ENCODE assay signal across 11 cellular contexts in genomic region chr15:82808634-82809041, GRCh38. TPM values are rescaled to one million over a fixed set of nuclear protein-coding genes. Genes with fewer than 3 reads are reported as not detected.
DNase-seq lines count a peak whose midpoint lies in the region; ATAC-seq, FAIRE-seq and TF ChIP-seq lines count a peak whose summit lies in the region.
"Had no signal": no experiment of that assay in that cellular context is flagged by ENCODE, and none has a peak within 500 bp of the region (broad histone marks: within the 10 kb centered on the region; RNA-seq: fewer than 3 reads in every experiment).

No MANE protein-coding gene starts in this region.

- DNase-seq in DMS53 treated with DMSO at 0.1 percent for 48 hours (lab: John Stamatoyannopoulos, UW; ENCODE audit: unreplicated experiment) (peak; percentile 7), pancreas (no peak), T-helper 1 cell (no peak)
- DNase-seq in effector memory CD4-positive, alpha-beta T cell = no peak

- 0 out of 2 replicates have a peak, but pooled peaks cover 7% of the 10 kb centered on the region for H3F3A ChIP-seq in OCI-LY1 (ENCODE audit: insufficient read depth, low read length)

- peaks cover 31% of the 10 kb centered on the region for H3K79me2 ChIP-seq in OCI-LY1 (ENCODE audit: insufficient read depth, low read length)

- peak overlapping the region; percentile 40 for H3K9ac ChIP-seq in OCI-LY1 (ENCODE audit: low read length)

- no peaks in the 10 kb centered on the region for H4K20me1 ChIP-seq in OCI-LY1 (ENCODE audit: insufficient read depth, low read length)

- H3K27me3 ChIP-seq in OCI-LY1 (ENCODE audit: insufficient read depth, low read length) (no peaks in the 10 kb centered on the region), pancreas (no peaks in the 10 kb centered on the region)
- H3K27me3 ChIP-seq in effector memory CD4-positive, alpha-beta T cell (replicated peaks; ENCODE audit: control insufficient read depth, insufficient read depth, low read length, poor library complexity, severe bottlenecking) = no peaks in the 10 kb centered on the region

- H3K27ac ChIP-seq in OCI-LY1 (ENCODE audit: low read depth, low read length, poor library complexity, severe bottlenecking) = peak overlapping the region; percentile 89
- peak overlapping the region; percentile 99 for H3K27ac ChIP-seq in effector memory CD4-positive, alpha-beta T cell (ENCODE audit: insufficient read depth, low read length, poor library complexity, severe bottlenecking)
- peak overlapping the region; percentile 96 to 99 (median 99) for H3K27ac ChIP-seq in pancreas
- H3K27ac ChIP-seq: SK-N-MC had no signal

- peaks cover 18% of the 10 kb centered on the region for H3K36me3 ChIP-seq in OCI-LY1 (ENCODE audit: insufficient read depth, low read length)
- peaks cover 8% of the 10 kb centered on the region for H3K36me3 ChIP-seq in effector memory CD4-positive, alpha-beta T cell (ENCODE audit: control insufficient read depth, insufficient read depth, low read length)
- H3K36me3 ChIP-seq in pancreas = peaks cover 0 to 7% (median 5%) of the 10 kb centered on the region in 3 donors

- no peaks in the 10 kb centered on the region for H3K9me3 ChIP-seq in OCI-LY1 (ENCODE audit: low read length)
- no peaks in the 10 kb centered on the region for H3K9me3 ChIP-seq in effector memory CD4-positive, alpha-beta T cell (ENCODE audit: control insufficient read depth, low read length)
- no peaks in the 10 kb centered on the region for H3K9me3 ChIP-seq in pancreas

- peaks cover 57% of the 10 kb centered on the region for H3K4me1 ChIP-seq in OCI-LY1 (ENCODE audit: insufficient read depth, low read length, severe bottlenecking)
- peaks cover 11% of the 10 kb centered on the region for H3K4me1 ChIP-seq in effector memory CD4-positive, alpha-beta T cell (ENCODE audit: control insufficient read depth, insufficient read depth, low read length, poor library complexity, severe bottlenecking)
- H3K4me1 ChIP-seq in pancreas = peaks cover 6 to 16% (median 9%) of the 10 kb centered on the region in 3 donors

- intact Hi-C loops in pancreas (cut with DNase I) = no loop called here

- 52 to 75% methylated on average over 9 of the region's 9 CpGs for WGBS in pancreas, 2 donors

- H3K9me2 ChIP-seq in OCI-LY1 (ENCODE audit: low read depth, low read length) = no peaks in the 10 kb centered on the region

- H3K4me3 ChIP-seq in OCI-LY1 (ENCODE audit: low read depth, low read length, poor library complexity, severe bottlenecking) (peak overlapping the region; percentile 91), pancreas (no peak overlapping the region)
- H3K4me3 ChIP-seq in effector memory CD4-positive, alpha-beta T cell (ENCODE audit: insufficient read depth, low read depth, low read length, poor library complexity, severe bottlenecking) = no peak overlapping the region

- TF ChIP-seq CTCF in OCI-LY1 (IDR thresholded peaks at IDR 0.05; ENCODE audit: low read length) (no peak), pancreas (IDR thresholded peaks at IDR 0.05) (no peak)

- H3K4me2 ChIP-seq in OCI-LY1 (ENCODE audit: low read length) = peak overlapping the region; percentile 87

- H2AFZ ChIP-seq in OCI-LY1 (ENCODE audit: low read length) = peak overlapping the region; percentile 95

- no peak for ATAC-seq in pancreas
- no peak for ATAC-seq in HG02588 (IDR thresholded peaks at IDR 0.05; ENCODE audit: unreplicated experiment)
- ATAC-seq in HG02610 (IDR thresholded peaks at IDR 0.05; ENCODE audit: unreplicated experiment) = no peak
- ATAC-seq in GM21786 (IDR thresholded peaks at IDR 0.05; ENCODE audit: unreplicated experiment) = no peak

- no peak for FAIRE-seq in pancreas (lab: Jason Lieb, UNC)
- FAIRE-seq: colon had no signal

RNA-seq across cellular contexts. Expression of gene WHAMM, which starts 0.8 kb away (rescaled TPM):
- 1 to 10 TPM; 3.7 to 6.1 (median 4.6) TPM for total RNA-seq in pancreas
- polyA plus RNA-seq in pancreas = 1 to 10 TPM; 4.0 to 4.2 TPM

RNA-seq across cellular contexts. Expression of gene FSD2, which starts 2.8 kb away (rescaled TPM):
- under 1 TPM in 2 of 6 donors, not detected in 4; 0.04 to 0.09 TPM for total RNA-seq in pancreas
- under 1 TPM; 0.04 to 0.07 TPM for polyA plus RNA-seq in pancreas
- total RNA-seq: renal cortical epithelial cell had no signal
